Comparison of ENCODE assay signal across 18 cellular contexts in genomic region chr5:37983463-37983862, GRCh38.
DNase-seq lines count a peak whose midpoint lies in the region; ATAC-seq and TF ChIP-seq lines count a peak whose summit lies in the region.
"Had no signal": no experiment of that assay in that cellular context is flagged by ENCODE, and none has a peak within 500 bp of the region (broad histone marks: within the 10 kb centered on the region; RNA-seq: fewer than 3 reads in every experiment).

No MANE protein-coding gene starts in this region.

- intact Hi-C loops in right cardiac atrium (cut with DNase I), result no loop called here
- intact Hi-C loops in Right ventricle myocardium superior (cut with DNase I), result no loop called here
- intact Hi-C loops in activated CD4-positive, alpha-beta T cell treated with anti-CD3 and anti-CD28 coated beads for 36 hours (cut with DNase I, micrococcal nuclease), result no loop called here

- no peak overlapping the region for H2AFZ ChIP-seq in osteoblast (ENCODE audit: low read length)
- H2AFZ ChIP-seq: GM23248 had no signal

- TF ChIP-seq CTCF in osteoblast (IDR thresholded peaks at IDR 0.05; ENCODE audit: extremely low read depth, low read depth, low read length), result no peak

- H3K79me2 ChIP-seq in osteoblast (ENCODE audit: insufficient read depth, low read length), result no peaks in the 10 kb centered on the region

- peaks cover 2% of the 10 kb centered on the region for H3K27me3 Mint-ChIP-seq in activated CD4-positive, alpha-beta T cell treated with anti-CD3 and anti-CD28 coated beads for 36 hours
- H3K27me3 Mint-ChIP-seq: CD4-positive, CD25-positive, alpha-beta regulatory T cell had no signal

- no peaks in the 10 kb centered on the region for H3K36me3 ChIP-seq in osteoblast (ENCODE audit: insufficient read depth, low read length)

- no peak overlapping the region for H3K4me3 Mint-ChIP-seq in activated CD4-positive, alpha-beta T cell treated with anti-CD3 and anti-CD28 coated beads for 36 hours
- H3K4me3 Mint-ChIP-seq: CD4-positive, CD25-positive, alpha-beta regulatory T cell; CD8-positive, alpha-beta T cell had no signal

- no peak for DNase-seq in right cardiac atrium
- DNase-seq in Right ventricle myocardium superior, result no peak
- peak; percentile 16 for DNase-seq in SK-MEL-5 (ENCODE audit: low read depth, low spot score)
- DNase-seq in osteoblast (ENCODE audit: insufficient read length, low spot score, missing footprints), result peak; percentile 30
- DNase-seq in NCI-H2227 treated with DMSO at 0.1 percent for 48 hours (lab: John Stamatoyannopoulos, UW), result no peak
- no peak for DNase-seq in activated CD4-positive, alpha-beta T cell treated with anti-CD3 and anti-CD28 coated beads for 36 hours
- DNase-seq in COLO829 (ENCODE audit: low spot score), result no peak
- DNase-seq: CD4-positive, CD25-positive, alpha-beta regulatory T cell; CD8-positive, alpha-beta T cell; DMS 273 treated with DMSO at 0.1 percent for 48 hours; DMS79; EL; GDM1; GM23248; H7; HCEC 1CT had no signal

- H3K9me3 ChIP-seq in right cardiac atrium (ENCODE audit: control insufficient read depth, low read length) (peaks cover 2% of the 10 kb centered on the region), osteoblast (ENCODE audit: low read depth, low read length) (no peaks in the 10 kb centered on the region)

- no peak overlapping the region for H3K27ac Mint-ChIP-seq in activated CD4-positive, alpha-beta T cell treated with anti-CD3 and anti-CD28 coated beads for 36 hours
- H3K27ac Mint-ChIP-seq: CD4-positive, CD25-positive, alpha-beta regulatory T cell; CD8-positive, alpha-beta T cell had no signal

- H3K4me2 ChIP-seq in osteoblast (ENCODE audit: insufficient read depth, low read length), result no peak overlapping the region

- POLR2A ChIA-PET in activated CD4-positive, alpha-beta T cell treated with anti-CD3 and anti-CD28 coated beads for 36 hours (lab: Charles Lee), result no interaction called here

- 45% methylated on average over 2 of the region's 2 CpGs for WGBS in right cardiac atrium

- no peaks in the 10 kb centered on the region for H4K20me1 ChIP-seq in osteoblast (ENCODE audit: insufficient read depth, low read length)

- H3K27ac ChIP-seq in right cardiac atrium (ENCODE audit: low read length) (no peak overlapping the region), osteoblast (ENCODE audit: low read depth, low read length) (no peak overlapping the region)
- H3K27ac ChIP-seq: C4-2B, GM23248 had no signal

- in situ Hi-C loops in SK-MEL-5 (cut with HindIII; ENCODE audit: low pct_unique_long_range_greater_than_20kb, low sequenced_read_pairs), result no loop called here

- no peaks in the 10 kb centered on the region for H3K4me1 Mint-ChIP-seq in activated CD4-positive, alpha-beta T cell treated with anti-CD3 and anti-CD28 coated beads for 36 hours
- H3K4me1 Mint-ChIP-seq: CD4-positive, CD25-positive, alpha-beta regulatory T cell had no signal

- H3K4me1 ChIP-seq in right cardiac atrium (ENCODE audit: control insufficient read depth, insufficient read depth, low read length) (peaks cover 3% of the 10 kb centered on the region), osteoblast (ENCODE audit: insufficient read depth, low read length) (no peaks in the 10 kb centered on the region)

- H3K4me3 ChIP-seq in right cardiac atrium (ENCODE audit: low read length) (no peak overlapping the region), osteoblast (ENCODE audit: insufficient read depth, low read length) (no peak overlapping the region)
- H3K4me3 ChIP-seq: GM12878, GM23248 had no signal

- peaks cover 9% of the 10 kb centered on the region for H3K9me3 Mint-ChIP-seq in activated CD4-positive, alpha-beta T cell treated with anti-CD3 and anti-CD28 coated beads for 36 hours (ENCODE audit: low read depth)
- H3K9me3 Mint-ChIP-seq: CD8-positive, alpha-beta T cell had no signal

- ATAC-seq in right cardiac atrium, result peak; percentile 40 to 51
- no peak for ATAC-seq in Right ventricle myocardium superior (ENCODE audit: poor library complexity)
- ATAC-seq in activated CD4-positive, alpha-beta T cell treated with anti-CD3 and anti-CD28 coated beads for 36 hours, result no peak
- ATAC-seq: CD8-positive, alpha-beta T cell; GM12878 had no signal

- H3K27me3 ChIP-seq in right cardiac atrium (ENCODE audit: control insufficient read depth, insufficient read depth) (no peaks in the 10 kb centered on the region), osteoblast (ENCODE audit: insufficient read depth, low read length) (peaks cover 22% of the 10 kb centered on the region)

- H3K36me3 Mint-ChIP-seq in activated CD4-positive, alpha-beta T cell treated with anti-CD3 and anti-CD28 coated beads for 36 hours (ENCODE audit: low read depth), result no peaks in the 10 kb centered on the region
- H3K36me3 Mint-ChIP-seq: CD4-positive, CD25-positive, alpha-beta regulatory T cell; CD8-positive, alpha-beta T cell had no signal

- CTCF ChIA-PET in activated CD4-positive, alpha-beta T cell treated with anti-CD3 and anti-CD28 coated beads for 36 hours (lab: Charles Lee), result no interaction called here

Comparison
In these comparisons a context has a peak if more than half of its experiments do, and no peak if none do; other contexts are left out.
1. ATAC-seq: peak in right cardiac atrium (2 of 2); none in Right ventricle myocardium superior (single experiment) and activated CD4-positive, alpha-beta T cell treated with anti-CD3 and anti-CD28 coated beads for 36 hours (single experiment).
2. DNase-seq: peak in SK-MEL-5 (single experiment) and osteoblast (single experiment); none in right cardiac atrium (0 of 3), Right ventricle myocardium superior (single experiment), NCI-H2227 treated with DMSO at 0.1 percent for 48 hours (single experiment), activated CD4-positive, alpha-beta T cell treated with anti-CD3 and anti-CD28 coated beads for 36 hours (single experiment) and COLO829 (single experiment).